ENCODE assay signal across 14 cellular contexts in genomic region chr2:207896525-207897295, GRCh38.
DNase-seq lines count a peak whose midpoint lies in the region; ATAC-seq and TF ChIP-seq lines count a peak whose summit lies in the region.
"Had no signal": no experiment of that assay in that cellular context is flagged by ENCODE, and none has a peak within 500 bp of the region (broad histone marks: within the 10 kb centered on the region; RNA-seq: fewer than 3 reads in every experiment).

No MANE protein-coding gene starts in this region.

- ATAC-seq in HG03025 (IDR thresholded peaks at IDR 0.05; ENCODE audit: low FRiP score, unreplicated experiment) = no peak
- ATAC-seq: heart left ventricle; stimulated activated naive CD8-positive, alpha-beta T cell treated with anti-CD3 and anti-CD28 coated beads, Interleukin-15, Interleukin-2, amounts not matched to agents 100 U/mL and 50 U/mL, for 24 hours had no signal

- H3K9me3 Mint-ChIP-seq in progenitor cell of endocrine pancreas (ENCODE audit: low read depth) = no peaks in the 10 kb centered on the region
- H3K9me3 Mint-ChIP-seq: dendritic cell treated with granulocyte-macrophage colony-stimulating factor and Interleukin-4, amounts not matched to agents 40 ng/mL and 50 ng/mL, for 4 days had no signal

- H3K4me3 Mint-ChIP-seq in progenitor cell of endocrine pancreas (ENCODE audit: low read depth) = no peak overlapping the region
- H3K4me3 Mint-ChIP-seq: dendritic cell treated with granulocyte-macrophage colony-stimulating factor and Interleukin-4, amounts not matched to agents 40 ng/mL and 50 ng/mL, for 4 days had no signal

- TF ChIP-seq CTCF in GM12873 (IDR thresholded peaks at IDR 0.05; ENCODE audit: insufficient read depth, low read depth, low read length, missing control alignments) (peak; percentile 25), epithelial cell of proximal tubule (conservative IDR thresholded peaks at IDR 0.05; ENCODE audit: low read depth, low read length) (peak; percentile 40), progenitor cell of endocrine pancreas (IDR thresholded peaks at IDR 0.05; ENCODE audit: unreplicated experiment) (peak; percentile 41)

- peaks cover 49% of the 10 kb centered on the region for H3K4me1 Mint-ChIP-seq in progenitor cell of endocrine pancreas (ENCODE audit: low read depth)

- H3K27me3 Mint-ChIP-seq in progenitor cell of endocrine pancreas = no peaks in the 10 kb centered on the region
- H3K27me3 Mint-ChIP-seq: dendritic cell treated with granulocyte-macrophage colony-stimulating factor and Interleukin-4, amounts not matched to agents 40 ng/mL and 50 ng/mL, for 4 days had no signal

- H3K4me3 ChIP-seq in epithelial cell of proximal tubule (ENCODE audit: low read depth, low read length) = no peak overlapping the region
- H3K4me3 ChIP-seq: heart left ventricle had no signal

- H3K27ac Mint-ChIP-seq in progenitor cell of endocrine pancreas = no peak overlapping the region
- H3K27ac Mint-ChIP-seq: dendritic cell treated with granulocyte-macrophage colony-stimulating factor and Interleukin-4, amounts not matched to agents 40 ng/mL and 50 ng/mL, for 4 days had no signal

- DNase-seq in NCI-H69 (lab: John Stamatoyannopoulos, UW) (peak; percentile 90), epithelial cell of proximal tubule (ENCODE audit: low read depth) (no peak), progenitor cell of endocrine pancreas (ENCODE audit: low spot score, unreplicated experiment) (no peak), Kasumi-1 (lab: John Stamatoyannopoulos, UW) (no peak), GM03348 (ENCODE audit: low spot score) (no peak)
- DNase-seq: activated CD4-positive, alpha-beta T cell treated with anti-CD3 and anti-CD28 coated beads for 1 hour; heart left ventricle; NCI-H187; SHP77; stimulated activated CD4-positive, alpha-beta T cell treated with anti-CD3 and anti-CD28 coated beads, Interleukin-12 subunit alpha, Interleukin-12 subunit beta, amount 100 ng/mL, for 4 hours; stimulated activated naive CD8-positive, alpha-beta T cell treated with anti-CD3 and anti-CD28 coated beads, Interleukin-15, Interleukin-2, amounts not matched to agents 100 U/mL and 50 U/mL, for 24 hours had no signal

- H3K36me3 Mint-ChIP-seq in progenitor cell of endocrine pancreas (ENCODE audit: insufficient read depth) = no peaks in the 10 kb centered on the region
